In the genomic region with DNA sequence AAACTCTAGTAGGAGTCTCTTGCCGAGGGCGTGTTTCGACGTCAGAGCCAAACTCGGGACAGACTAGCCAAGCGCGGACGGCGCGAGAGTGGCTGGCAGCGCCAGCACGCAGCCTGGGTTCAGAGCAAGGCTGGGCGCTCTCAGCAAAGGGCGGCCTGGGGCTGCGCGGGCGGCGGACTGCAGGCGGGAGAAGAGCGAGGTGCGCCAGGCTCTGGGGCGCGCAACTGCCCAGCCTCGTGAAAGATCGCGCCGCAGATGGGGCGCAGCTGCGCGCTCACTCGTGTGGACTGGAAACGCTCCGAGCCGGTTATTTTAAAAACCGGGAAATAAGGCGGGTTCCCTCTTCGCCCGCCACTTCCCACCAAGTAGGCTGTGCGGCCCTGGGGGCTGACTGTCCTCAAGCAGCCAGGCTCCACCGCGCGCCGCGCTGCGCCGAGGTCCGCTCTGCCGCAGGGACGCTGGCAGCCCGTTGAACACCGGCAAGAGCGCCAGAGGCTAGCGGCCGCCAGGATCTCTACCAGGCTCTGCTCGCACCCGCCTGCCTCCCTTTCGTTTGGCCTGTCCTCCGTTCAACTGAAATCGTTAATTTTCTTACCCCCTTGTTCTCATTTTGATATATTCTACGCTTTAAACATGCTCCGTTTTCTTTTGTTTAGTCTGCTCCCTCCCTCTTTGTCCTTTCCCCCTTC, we compare ENCODE assay signal across 13 cellular contexts. TPM values are rescaled to one million over a fixed set of nuclear protein-coding genes. Genes with fewer than 3 reads are reported as not detected.
DNase-seq lines count a peak whose midpoint lies in the region; ATAC-seq, FAIRE-seq and TF ChIP-seq lines count a peak whose summit lies in the region.
"Had no signal": no experiment of that assay in that cellular context is flagged by ENCODE, and none has a peak within 500 bp of the region (broad histone marks: within the 10 kb centered on the region; RNA-seq: fewer than 3 reads in every experiment).

No MANE protein-coding gene starts in this region.

- no peak for TF ChIP-seq RAD21 in SK-N-SH (IDR thresholded peaks at IDR 0.05; ENCODE audit: low read length)

- FAIRE-seq in D721Med (lab: Jason Lieb, UNC), result no peak
- FAIRE-seq: H54 had no signal

- peaks cover 3 to 18% of the 10 kb centered on the region in 2 donors for H3K36me3 Mint-ChIP-seq in CD14-positive monocyte
- peaks cover 0 to 4% (median 0%) of the 10 kb centered on the region in 5 donors for H3K36me3 Mint-ChIP-seq in naive thymus-derived CD4-positive, alpha-beta T cell

- H3K4me3 ChIP-seq in HUES48 (ENCODE audit: low read depth, low read length) (peak overlapping the region; percentile 42), SK-N-SH (ENCODE audit: low read depth in 2 of 2, low read length in 1 of 2) (no peak overlapping the region)
- peak overlapping the region; percentile 30 for H3K4me3 ChIP-seq in naive thymus-derived CD4-positive, alpha-beta T cell (ENCODE audit: low read length)

- no peak overlapping the region for H3K9ac ChIP-seq in HUES48 (ENCODE audit: low read depth, low read length)
- no peak overlapping the region for H3K9ac ChIP-seq in SK-N-SH

- no peak overlapping the region for H2AFZ ChIP-seq in SK-N-SH (ENCODE audit: low read depth)

- TF ChIP-seq EP300 in SK-N-SH (IDR thresholded peaks at IDR 0.05; ENCODE audit: borderline replicate concordance in 1 of 2, low read depth in 1 of 2, low read length in 1 of 2), result no peak

- no peaks in the 10 kb centered on the region for H3K9me2 ChIP-seq in SK-N-SH

- peaks cover 0 to 20% (median 9%) of the 10 kb centered on the region in 7 donors for H3K9me3 Mint-ChIP-seq in CD14-positive monocyte
- H3K9me3 Mint-ChIP-seq in naive thymus-derived CD4-positive, alpha-beta T cell, result peaks cover 0 to 4% (median 0%) of the 10 kb centered on the region in 11 donors

- no peak overlapping the region for H3K4me2 ChIP-seq in SK-N-SH

- H3K4me1 ChIP-seq in HUES48 (ENCODE audit: control insufficient read depth, insufficient read depth, low read length), result peaks cover 10% of the 10 kb centered on the region
- peaks cover 0 to 17% of the 10 kb centered on the region in 2 donors for H3K4me1 ChIP-seq in naive thymus-derived CD4-positive, alpha-beta T cell (ENCODE audit: control insufficient read depth in 2 of 2, insufficient read depth in 2 of 2, low read length in 2 of 2)
- peaks cover 0 to 29% of the 10 kb centered on the region in 2 experiments; a peak in 3 of 4 replicates for H3K4me1 ChIP-seq in SK-N-SH (ENCODE audit: control insufficient read depth in 1 of 2, insufficient read depth in 2 of 2, low read depth in 1 of 2, low read length in 1 of 2)

- H3K27me3 Mint-ChIP-seq in CD14-positive monocyte (ENCODE audit: low read depth in 3 of 3), result peaks cover 74 to 86% (median 80%) of the 10 kb centered on the region in 3 donors
- H3K27me3 Mint-ChIP-seq in naive thymus-derived CD4-positive, alpha-beta T cell, result peaks cover 40 to 70% (median 49%) of the 10 kb centered on the region in 5 donors

- intact Hi-C loops in CD14-positive monocyte (cut with micrococcal nuclease), result no loop called here
- intact Hi-C loops in naive thymus-derived CD4-positive, alpha-beta T cell (cut with micrococcal nuclease), result no loop called here

- peak overlapping the region; percentile 72 to 99 for H3K4me3 Mint-ChIP-seq in CD14-positive monocyte
- H3K4me3 Mint-ChIP-seq in naive thymus-derived CD4-positive, alpha-beta T cell, result peak overlapping the region; percentile 43 to 87 (median 66)

- DNase-seq in CD14-positive monocyte (ENCODE audit: low spot score) (peak; percentile 35), dermis blood vessel endothelial cell (peak; percentile 23), D721Med (ENCODE audit: insufficient read length, low spot score) (no peak), SK-N-SH (no peak), occipital lobe (lab: John Stamatoyannopoulos, UW) (no peak), HuH-7.5 (ENCODE audit: low spot score) (no peak)
- DNase-seq in naive thymus-derived CD4-positive, alpha-beta T cell, result peak in 3 of 9 donors; percentile 4 to 30 (median 5)
- DNase-seq: hypothalamus, RPMI8226 had no signal

- WGBS in SK-N-SH (ENCODE audit: low lambda C conversion rate), result 86% methylated on average over 58 of the region's 61 CpGs

- no peak overlapping the region for H3K27ac ChIP-seq in HUES48 (ENCODE audit: low read depth, low read length)
- H3K27ac ChIP-seq in naive thymus-derived CD4-positive, alpha-beta T cell (ENCODE audit: low read depth, low read length), result no peak overlapping the region
- no peak overlapping the region for H3K27ac ChIP-seq in SK-N-SH (ENCODE audit: low read depth in 2 of 2, low read length in 1 of 2)

- no peaks in the 10 kb centered on the region for H3F3A ChIP-seq in SK-N-SH (replicated peaks; ENCODE audit: insufficient read depth)

- H3K27me3 ChIP-seq in HUES48 (ENCODE audit: control insufficient read depth, insufficient read depth, low read length) (peaks cover 93% of the 10 kb centered on the region), SK-N-SH (ENCODE audit: insufficient read depth) (no peaks in the 10 kb centered on the region; the same call in 1 of the 2 replicates)
- peaks cover 5 to 15% of the 10 kb centered on the region in 2 donors for H3K27me3 ChIP-seq in naive thymus-derived CD4-positive, alpha-beta T cell (ENCODE audit: control insufficient read depth in 2 of 2, insufficient read depth in 2 of 2, low read length in 2 of 2)

- no peaks in the 10 kb centered on the region for H3K79me2 ChIP-seq in SK-N-SH (ENCODE audit: insufficient read depth)

- no peaks in the 10 kb centered on the region for H3K9me3 ChIP-seq in HUES48 (ENCODE audit: control insufficient read depth, insufficient read depth, low read length)
- H3K9me3 ChIP-seq in naive thymus-derived CD4-positive, alpha-beta T cell (ENCODE audit: control insufficient read depth in 2 of 3, low read length in 3 of 3), result no peaks in the 10 kb centered on the region
- no peaks in the 10 kb centered on the region for H3K9me3 ChIP-seq in SK-N-SH

- CTCF ChIA-PET in naive thymus-derived CD4-positive, alpha-beta T cell (lab: Charles Lee), result no interaction called here
- CTCF ChIA-PET in SK-N-SH (lab: Yijun Ruan, JAX), result interaction anchor here (1.2 to 42.0 kb wide), 4 partner anchors 8 to 32 kb away, joined by 3 to 1768 read pairs (median 4); a partner anchor contains a TSS

- no peak overlapping the region for H3K27ac Mint-ChIP-seq in CD14-positive monocyte
- peak overlapping the region in 1 of 9 donors; percentile 62 for H3K27ac Mint-ChIP-seq in naive thymus-derived CD4-positive, alpha-beta T cell

- TF ChIP-seq CTCF in CD14-positive monocyte (IDR thresholded peaks at IDR 0.05), result no peak
- TF ChIP-seq CTCF in D721Med (IDR thresholded peaks at IDR 0.05; ENCODE audit: insufficient read depth, missing control alignments), result no peak
- TF ChIP-seq CTCF in SK-N-SH (IDR thresholded peaks at IDR 0.05), result no peak

- no peaks in the 10 kb centered on the region for H4K20me1 ChIP-seq in SK-N-SH (ENCODE audit: insufficient read depth)

- H3K4me1 Mint-ChIP-seq in CD14-positive monocyte, result peaks cover 25% of the 10 kb centered on the region
- peaks cover 6 to 19% (median 8%) of the 10 kb centered on the region in 7 donors for H3K4me1 Mint-ChIP-seq in naive thymus-derived CD4-positive, alpha-beta T cell

- no peak for ATAC-seq in naive thymus-derived CD4-positive, alpha-beta T cell

- H3K36me3 ChIP-seq in HUES48 (ENCODE audit: control insufficient read depth, insufficient read depth, low read length), result no peaks in the 10 kb centered on the region
- H3K36me3 ChIP-seq in naive thymus-derived CD4-positive, alpha-beta T cell (ENCODE audit: control insufficient read depth in 2 of 3, insufficient read depth in 3 of 3, low read length in 3 of 3), result no peaks in the 10 kb centered on the region
- no peaks in the 10 kb centered on the region for H3K36me3 ChIP-seq in SK-N-SH (replicated peaks in 1 of 2; ENCODE audit: control insufficient read depth in 1 of 2, insufficient read depth in 2 of 2, low read length in 1 of 2)

- POLR2A ChIA-PET in naive thymus-derived CD4-positive, alpha-beta T cell (lab: Charles Lee), result no interaction called here
- POLR2A ChIA-PET in SK-N-SH (lab: Yijun Ruan, JAX), result no interaction called here

TF ChIP-seq in SK-N-SH, 30 proteins besides CTCF, POLR2A, EP300 and RAD21 (continues in another document):
- TF ChIP-seq, protein P1, sequence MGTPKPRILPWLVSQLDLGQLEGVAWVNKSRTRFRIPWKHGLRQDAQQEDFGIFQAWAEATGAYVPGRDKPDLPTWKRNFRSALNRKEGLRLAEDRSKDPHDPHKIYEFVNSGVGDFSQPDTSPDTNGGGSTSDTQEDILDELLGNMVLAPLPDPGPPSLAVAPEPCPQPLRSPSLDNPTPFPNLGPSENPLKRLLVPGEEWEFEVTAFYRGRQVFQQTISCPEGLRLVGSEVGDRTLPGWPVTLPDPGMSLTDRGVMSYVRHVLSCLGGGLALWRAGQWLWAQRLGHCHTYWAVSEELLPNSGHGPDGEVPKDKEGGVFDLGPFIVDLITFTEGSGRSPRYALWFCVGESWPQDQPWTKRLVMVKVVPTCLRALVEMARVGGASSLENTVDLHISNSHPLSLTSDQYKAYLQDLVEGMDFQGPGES (IDR thresholded peaks at IDR 0.05; ENCODE audit: low read depth, low read length), result no peak
- TF ChIP-seq NFIC (IDR thresholded peaks at IDR 0.05; ENCODE audit: borderline replicate concordance) (no peak), RCOR1 (IDR thresholded peaks at IDR 0.05; ENCODE audit: low read length) (no peak), RXRA (IDR thresholded peaks at IDR 0.05; ENCODE audit: borderline replicate concordance, low read depth) (no peak)

RNA-seq across cellular contexts. Expression of a gene that starts 2.4 kb away (rescaled TPM):
- not detected for polyA plus RNA-seq in CD14-positive monocyte
- total RNA-seq in dermis blood vessel endothelial cell, result not detected in 2 replicates
- total RNA-seq in naive thymus-derived CD4-positive, alpha-beta T cell, result not detected
- polyA plus RNA-seq in naive thymus-derived CD4-positive, alpha-beta T cell, result not detected
- not detected in 2 replicates for polyA plus RNA-seq in SK-N-SH (2012; rRNA removed)
- polyA plus RNA-seq in SK-N-SH (2012; cell fraction: cytosol; rRNA removed), result not detected in 2 replicates
- not detected in 2 replicates for polyA plus RNA-seq in SK-N-SH (2012; cell fraction: nucleus; rRNA removed)
- 0.31 TPM for total RNA-seq in occipital lobe
- total RNA-seq: chondrocyte, pulmonary artery endothelial cell had no signal

RNA-seq across cellular contexts. Expression of a gene that starts 33.7 kb away (rescaled TPM):
- polyA plus RNA-seq in CD14-positive monocyte, result 10 to 100 TPM in 1 of 2 donors, 1 to 10 TPM in 1; 8.9 to 11.0 TPM
- total RNA-seq in dermis blood vessel endothelial cell, result 50.4 and 55.1 TPM in 2 replicates
- total RNA-seq in naive thymus-derived CD4-positive, alpha-beta T cell, result 10 to 100 TPM; 42.4 to 83.9 (median 70.7) TPM
- 10 to 100 TPM; 21.4 to 35.2 TPM for polyA plus RNA-seq in naive thymus-derived CD4-positive, alpha-beta T cell
- 34.6 and 46.3 TPM in 2 replicates for polyA plus RNA-seq in SK-N-SH (2012; rRNA removed)
- 19.4 and 26.7 TPM in 2 replicates for polyA plus RNA-seq in SK-N-SH (2012; cell fraction: cytosol; rRNA removed)
- polyA plus RNA-seq in SK-N-SH (2012; cell fraction: nucleus; rRNA removed), result 103 and 120 TPM in 2 replicates
- 102 TPM for total RNA-seq in occipital lobe

RNA-seq across cellular contexts. Expression of a gene that starts 44.1 kb away (rescaled TPM):
- polyA plus RNA-seq in CD14-positive monocyte (not detected), SK-N-SH (2012; rRNA removed) (not detected in 2 replicates)
- total RNA-seq in dermis blood vessel endothelial cell (not detected in 2 replicates), occipital lobe (not detected)
- not detected for total RNA-seq in naive thymus-derived CD4-positive, alpha-beta T cell
- not detected for polyA plus RNA-seq in naive thymus-derived CD4-positive, alpha-beta T cell
- not detected in 2 replicates for polyA plus RNA-seq in SK-N-SH (2012; cell fraction: cytosol; rRNA removed)
- 0.06 TPM in 1 of 2 replicates, not detected in the other for polyA plus RNA-seq in SK-N-SH (2012; cell fraction: nucleus; rRNA removed)
- total RNA-seq: chondrocyte, pulmonary artery endothelial cell had no signal

Comparison
In these comparisons a context has a peak if more than half of its experiments do, and no peak if none do; other contexts are left out.
1. DNase-seq: peak in CD14-positive monocyte (single experiment) and dermis blood vessel endothelial cell (single experiment); none in D721Med (single experiment), SK-N-SH (single experiment), occipital lobe (single experiment) and HuH-7.5 (single experiment).
2. H3K4me3 ChIP-seq: peak in HUES48 (single experiment) and naive thymus-derived CD4-positive, alpha-beta T cell (single experiment); none in SK-N-SH (0 of 2).